ENCODE assay signal across 27 cellular contexts in the genomic region with DNA sequence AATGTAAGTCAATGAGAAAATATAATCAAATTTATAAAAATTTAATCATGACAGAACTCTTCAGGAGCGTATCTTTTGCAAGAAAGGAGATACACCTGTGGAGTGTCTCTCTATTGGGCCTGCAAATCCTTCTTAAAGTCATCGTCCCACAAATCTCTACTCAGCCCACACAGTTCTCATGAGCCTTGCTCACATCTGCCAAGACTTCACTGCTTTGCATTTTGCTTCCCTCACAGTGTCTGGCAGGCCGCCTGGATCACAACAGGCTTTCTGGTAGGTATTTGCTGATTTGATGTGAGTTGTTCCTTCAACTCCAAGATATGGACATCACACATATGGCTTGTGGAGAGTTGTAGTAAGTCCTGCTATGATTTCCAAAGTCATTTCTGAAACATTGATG.
"Had no signal": no experiment of that assay in that cellular context is flagged by ENCODE, and none has a peak within 500 bp of the region (broad histone marks: within the 10 kb centered on the region; RNA-seq: fewer than 3 reads in every experiment).

No MANE protein-coding gene starts in this region.

- DNase-seq: activated B cell treated with CpG ODN at 0.5 μM for 24 hours; activated CD4-positive, alpha-beta T cell treated with anti-CD3 and anti-CD28 coated beads, Interleukin-2, amount 50 U/mL, for 1 hour; activated CD8-positive, alpha-beta memory T cell treated with anti-CD3 and anti-CD28 coated beads, Interleukin-2, amount 10 ng/mL, durations not matched to agents 7 days and 5 days; activated CD8-positive, alpha-beta T cell treated with anti-CD3 and anti-CD28 coated beads, Interleukin-2, amount 10 ng/mL, durations not matched to agents 7 days and 5 days; activated naive CD4-positive, alpha-beta T cell; activated T-cell treated with anti-CD3 and anti-CD28 coated beads, Interleukin-2, amount 50 U/mL, for 72 hours; aorta; central memory CD4-positive, alpha-beta T cell; effector CD4-positive, alpha-beta T cell; kidney; left colon; mammary epithelial cell; naive thymus-derived CD4-positive, alpha-beta T cell; right lobe of liver; stimulated activated CD4-positive, alpha-beta T cell treated with anti-CD3 and anti-CD28 coated beads, Interleukin-12 subunit alpha, Interleukin-12 subunit beta, amount 100 ng/mL, for 4 hours; stimulated activated CD4-positive, alpha-beta T cell treated with anti-CD3 and anti-CD28 coated beads, Interleukin-4, amount 100 ng/mL, for 4 hours; stimulated activated CD8-positive, alpha-beta memory T cell treated with anti-CD3 and anti-CD28 coated beads, Interleukin-4, amount 100 ng/mL, for 48 hours; stimulated activated naive CD8-positive, alpha-beta T cell treated with anti-CD3 and anti-CD28 coated beads, Interleukin-15, amount 100 ng/mL, for 72 hours; substantia nigra; T-helper 1 cell; tibial artery had no signal

- H3K27ac ChIP-seq: esophagus muscularis mucosa, parathyroid adenoma, right lobe of liver, skin epidermis, tibial artery had no signal

- H3K4me3 ChIP-seq: esophagus muscularis mucosa, right lobe of liver, skin epidermis, tibial artery had no signal

- H3K36me3 ChIP-seq: esophagus muscularis mucosa, right lobe of liver, tibial artery had no signal

- H3K4me1 ChIP-seq: esophagus muscularis mucosa, parathyroid adenoma, right lobe of liver, tibial artery had no signal

- H3K9me3 ChIP-seq: esophagus muscularis mucosa, right lobe of liver, tibial artery had no signal

- ATAC-seq: activated CD8-positive, alpha-beta memory T cell treated with anti-CD3 and anti-CD28 coated beads, Interleukin-2, amount 10 ng/mL, durations not matched to agents 7 days and 5 days; activated CD8-positive, alpha-beta T cell treated with anti-CD3 and anti-CD28 coated beads, Interleukin-2, amount 10 ng/mL, durations not matched to agents 7 days and 5 days; activated naive CD4-positive, alpha-beta T cell treated with anti-CD3 and anti-CD28 coated beads, Interleukin-2, amount 50 U/mL, for 72 hours; activated T-cell treated with anti-CD3 and anti-CD28 coated beads, Interleukin-2, amount 50 U/mL, for 72 hours; left colon; naive thymus-derived CD4-positive, alpha-beta T cell; right lobe of liver; stimulated activated memory B cell treated with anti-CD40 and anti-IgM and Interleukin-4, amounts not matched to agents 10 μg/mL and 1 μg/mL and 100 μg/mL, for 72 hours; stimulated activated naive CD8-positive, alpha-beta T cell treated with anti-CD3 and anti-CD28 coated beads, Interleukin-15, amount 100 ng/mL, for 72 hours had no signal

- H3K27me3 ChIP-seq: esophagus muscularis mucosa, right lobe of liver, tibial artery had no signal

- H3K79me2 ChIP-seq: parathyroid adenoma had no signal

- FAIRE-seq: frontal cortex had no signal

- H2AFZ ChIP-seq: parathyroid adenoma had no signal
